8 cellular contexts compared by ENCODE assay signal in genomic region chr4:117134386-117134785, GRCh38. TPM values are rescaled to one million over a fixed set of nuclear protein-coding genes. Genes with fewer than 3 reads are reported as not detected.
DNase-seq lines count a peak whose midpoint lies in the region; ATAC-seq, FAIRE-seq and TF ChIP-seq lines count a peak whose summit lies in the region.

No MANE protein-coding gene starts in this region.

- no peak for FAIRE-seq in keratinocyte (lab: Jason Lieb, UNC)

- H3K27ac ChIP-seq in keratinocyte (ENCODE audit: control insufficient read depth, insufficient read depth, low read length), result no peak overlapping the region

- no peak for ATAC-seq in GM19324 (IDR thresholded peaks at IDR 0.05; ENCODE audit: low FRiP score, unreplicated experiment)

- H3K4me1 ChIP-seq in keratinocyte (ENCODE audit: control insufficient read depth, extremely low read depth, insufficient read depth, low read length), result no peaks in the 10 kb centered on the region

- dilution Hi-C loops in keratinocyte (cut with MboI; ENCODE audit: extremely low pct_ligation_motif_present, low sequenced_read_pairs), result no loop called here

- TF ChIP-seq CTCF in NB4 (IDR thresholded peaks at IDR 0.05; ENCODE audit: low read depth, low read length) (no peak), keratinocyte (optimal IDR thresholded peaks at IDR 0.05 in 1 of 3, IDR thresholded peaks at IDR 0.05 in 1 of 3, conservative IDR thresholded peaks at IDR 0.05 in 1 of 3; ENCODE audit: extremely low read depth in 1 of 3, insufficient read depth in 2 of 3, low read length in 3 of 3) (peak; percentile 43 to 54 (median 45))

- H2AFZ ChIP-seq in keratinocyte (ENCODE audit: control insufficient read depth, low read length), result no peak overlapping the region

- DNase-seq in NCI-H345 (lab: John Stamatoyannopoulos, UW) (peak; percentile 42), NCI-H345 treated with DMSO at 0.1 percent for 48 hours (lab: John Stamatoyannopoulos, UW; ENCODE audit: unreplicated experiment) (no peak), NB4 (ENCODE audit: low read depth) (peak; percentile 42), amniotic stem cell (lab: John Stamatoyannopoulos, UW) (peak; percentile 47), keratinocyte (ENCODE audit: low read depth, low spot score) (peak; percentile 5)
- no peak for DNase-seq in stimulated activated CD4-positive, alpha-beta T cell treated with anti-CD3 and anti-CD28 coated beads, Interleukin-15, amount 100 ng/mL, for 24 hours
- DNase-seq in activated naive CD4-positive, alpha-beta T cell treated with Interleukin-2 at 50 U/mL for 16 hours, result no peak

- H3K27me3 ChIP-seq in keratinocyte (ENCODE audit: control insufficient read depth, extremely low read depth, insufficient read depth, low read length), result no peaks in the 10 kb centered on the region

- no peaks in the 10 kb centered on the region for H3K9me1 ChIP-seq in keratinocyte (ENCODE audit: control insufficient read depth, extremely low read depth, insufficient read depth, low read length)

- H3K4me3 ChIP-seq in NB4 (ENCODE audit: low read depth, low read length), result no peak overlapping the region
- no peak overlapping the region for H3K4me3 ChIP-seq in keratinocyte (ENCODE audit: control insufficient read depth in 2 of 3, extremely low read depth in 1 of 3, insufficient read depth in 2 of 3, low read depth in 1 of 3, low read length in 3 of 3)

- no peaks in the 10 kb centered on the region for H4K20me1 ChIP-seq in keratinocyte (ENCODE audit: control insufficient read depth, extremely low read depth, insufficient read depth, low read length)

- H3K9me3 ChIP-seq in keratinocyte (ENCODE audit: control insufficient read depth, low read depth, low read length), result no peaks in the 10 kb centered on the region

- no peak overlapping the region for H3K9ac ChIP-seq in keratinocyte (ENCODE audit: control insufficient read depth, extremely low read depth, insufficient read depth, low read length)

- TF ChIP-seq POLR2A in NB4 (IDR thresholded peaks at IDR 0.05; ENCODE audit: extremely low read depth, insufficient read length), result no peak

- no peaks in the 10 kb centered on the region for H3K36me3 ChIP-seq in keratinocyte (ENCODE audit: control insufficient read depth in 2 of 2, extremely low read depth in 1 of 2, insufficient read depth in 2 of 2, low read length in 2 of 2)

- no peaks in the 10 kb centered on the region for H3K79me2 ChIP-seq in keratinocyte (ENCODE audit: control insufficient read depth, insufficient read depth, low read length)

- H3K4me2 ChIP-seq in keratinocyte (ENCODE audit: control insufficient read depth, extremely low read depth, insufficient read depth, low read depth, low read length), result no peak overlapping the region

RNA-seq across cellular contexts. Expression of gene TRAM1L1, which starts 49.0 kb away (rescaled TPM):
- 0.88 to 1.6 TPM (median 1.5 TPM) in 3 replicates for polyA plus RNA-seq in keratinocyte
- not detected for polyA plus RNA-seq in keratinocyte (2011; ENCODE audit: low read depth)
- polyA plus RNA-seq in keratinocyte (2011; cell fraction: cytosol; rRNA removed), result 0.44 and 0.72 TPM in 2 replicates
- polyA plus RNA-seq in keratinocyte (2011; cell fraction: nucleus; rRNA removed), result 1.9 and 2.1 TPM in 2 replicates
- polyA plus RNA-seq in keratinocyte (2012; ENCODE audit: low replicate concordance), result 0.75 and 0.96 TPM in 2 replicates
- polyA minus RNA-seq in keratinocyte, result 0.23 to 0.74 TPM (median 0.66 TPM) in 3 replicates
- polyA minus RNA-seq in keratinocyte (2011; cell fraction: cytosol; rRNA and poly(A)+ RNA removed), result 0.96 TPM
- polyA minus RNA-seq in keratinocyte (2011; cell fraction: nucleus; rRNA and poly(A)+ RNA removed), result 0.42 and 0.62 TPM in 2 replicates

Comparison
In these comparisons a context has a peak if more than half of its experiments do, and no peak if none do; other contexts are left out.
1. DNase-seq: peak in NCI-H345 (single experiment), NB4 (single experiment), amniotic stem cell (single experiment) and keratinocyte (single experiment); none in NCI-H345 treated with DMSO at 0.1 percent for 48 hours (single experiment), stimulated activated CD4-positive, alpha-beta T cell treated with anti-CD3 and anti-CD28 coated beads, Interleukin-15, amount 100 ng/mL, for 24 hours (single experiment) and activated naive CD4-positive, alpha-beta T cell treated with Interleukin-2 at 50 U/mL for 16 hours (single experiment).